ENCODE assay signal across 8 cellular contexts in genomic region chr19:44164327-44164672, GRCh38. TPM values are rescaled to one million over a fixed set of nuclear protein-coding genes. Genes with fewer than 3 reads are reported as not detected.
DNase-seq lines count a peak whose midpoint lies in the region; ATAC-seq and TF ChIP-seq lines count a peak whose summit lies in the region.

No MANE protein-coding gene starts in this region.

- H3K36me3 ChIP-seq in PC-9 (ENCODE audit: low read depth) (peaks cover 32% of the 10 kb centered on the region), skeletal muscle tissue (ENCODE audit: control insufficient read depth in 3 of 3, insufficient read depth in 3 of 3, low read length in 3 of 3) (peaks cover 13 to 23% (median 20%) of the 10 kb centered on the region in 3 donors)

- H3K9ac ChIP-seq in skeletal muscle tissue (ENCODE audit: low read depth in 1 of 3, low read length in 3 of 3), result no peak overlapping the region

- POLR2A ChIA-PET in PC-9 (lab: Charles Lee; ENCODE audit: unreplicated experiment), result interaction anchor here (0.6 to 0.8 kb wide), 2 partner anchors 43 to 229 kb away, joined by 4 to 11 read pairs; partner anchors contain the start of gene ZNF45

- peaks cover 13% of the 10 kb centered on the region for H3K4me1 ChIP-seq in PC-9 (replicated peaks; ENCODE audit: insufficient read depth)
- H3K4me1 ChIP-seq in skeletal muscle tissue (ENCODE audit: control insufficient read depth in 3 of 3, insufficient read depth in 3 of 3, low read length in 3 of 3), result peaks cover 6 to 11% (median 7%) of the 10 kb centered on the region in 3 donors

- DNase-seq in PC-9, result no peak
- no peak for DNase-seq in fibroblast of mammary gland (ENCODE audit: low read depth)
- DNase-seq in ecto neural progenitor cell (ENCODE audit: low spot score), result no peak
- no peak for DNase-seq in NCI-H2196 (lab: John Stamatoyannopoulos, UW; ENCODE audit: unreplicated experiment)
- DNase-seq in NCI-H524 treated with DMSO at 0.1 percent for 48 hours (lab: John Stamatoyannopoulos, UW), result no peak
- no peak for DNase-seq in inferior parietal cortex (ENCODE audit: extremely low spot score)

- BruUV-seq in PC-9 (replicated peaks; lab: Mats Ljungman, UMichigan), result TSS peak; percentile 91

- no peaks in the 10 kb centered on the region for H3K9me2 ChIP-seq in PC-9 (ENCODE audit: insufficient read depth)

- H2AFZ ChIP-seq in PC-9, result peak overlapping the region; percentile 92

- ATAC-seq in GM19023 (IDR thresholded peaks at IDR 0.05; ENCODE audit: unreplicated experiment), result peak; percentile 6

- peak overlapping the region; percentile 86 for H3K4me2 ChIP-seq in PC-9

- H3K79me2 ChIP-seq in PC-9 (ENCODE audit: low read depth), result peaks cover 11% of the 10 kb centered on the region

- H3F3A ChIP-seq in PC-9 (ENCODE audit: insufficient read depth, low read depth), result peaks cover 8% of the 10 kb centered on the region; the same call in 1 of the 2 replicates

- CTCF ChIA-PET in PC-9 (lab: Charles Lee), result no interaction called here

- H4K20me1 ChIP-seq in PC-9 (ENCODE audit: insufficient read depth), result no peaks in the 10 kb centered on the region

- intact Hi-C loops in PC-9 (cut with micrococcal nuclease; ENCODE audit: unreplicated experiment), result loop anchor here (1.0 kb wide), 1 partner anchor 51 kb away; the partner anchor contains the start of gene ZNF225

- H3K27me3 ChIP-seq in PC-9 (ENCODE audit: insufficient read depth, low read depth) (no peaks in the 10 kb centered on the region), skeletal muscle tissue (ENCODE audit: control insufficient read depth in 3 of 3, insufficient read depth in 3 of 3, low read length in 3 of 3) (no peaks in the 10 kb centered on the region)

- H3K27ac ChIP-seq in PC-9 (peak overlapping the region; percentile 20; the same call in 1 of the 2 replicates), skeletal muscle tissue (ENCODE audit: low read depth, low read length) (peak overlapping the region; percentile 76)

- H3K4me3 ChIP-seq in PC-9 (peak overlapping the region; percentile 81), fibroblast of mammary gland (ENCODE audit: control insufficient read depth, low read depth, low read length) (peak overlapping the region; percentile 96), skeletal muscle tissue (ENCODE audit: low read length in 3 of 3) (peak overlapping the region; percentile 78 to 92 (median 88))

- H3K9me3 ChIP-seq in PC-9 (ENCODE audit: insufficient read depth, low read depth) (peaks cover 38% of the 10 kb centered on the region), skeletal muscle tissue (ENCODE audit: control insufficient read depth in 3 of 3, low read length in 3 of 3) (peaks cover 2 to 14% (median 4%) of the 10 kb centered on the region in 3 donors)

- TF ChIP-seq CTCF in PC-9 (conservative IDR thresholded peaks at IDR 0.05), result no peak
- TF ChIP-seq CTCF in fibroblast of mammary gland (conservative IDR thresholded peaks at IDR 0.05; ENCODE audit: control insufficient read depth, insufficient read depth, low read depth, low read length), result no peak

RNA-seq across cellular contexts. Expression of gene ZNF226, which starts 0.6 kb away (rescaled TPM):
- 12.9 and 21.7 TPM in 2 replicates for total RNA-seq in PC-9 (2021)
- total RNA-seq in skeletal muscle tissue, result 15.7 TPM

RNA-seq across cellular contexts. Expression of gene ZNF234, which starts 22.9 kb away (rescaled TPM):
- 6.0 and 8.6 TPM in 2 replicates for total RNA-seq in PC-9 (2021)
- 11.5 TPM for total RNA-seq in skeletal muscle tissue

RNA-seq across cellular contexts. Expression of gene ZNF227, which starts 48.0 kb away (rescaled TPM):
- total RNA-seq in PC-9 (2021), result 14.2 and 16.5 TPM in 2 replicates
- 21.4 TPM for total RNA-seq in skeletal muscle tissue

RNA-seq across cellular contexts. Expression of gene ZNF225, which starts 51.1 kb away (rescaled TPM):
- 3.5 and 5.4 TPM in 2 replicates for total RNA-seq in PC-9 (2021)
- 7.3 TPM for total RNA-seq in skeletal muscle tissue
